11 cellular contexts compared by ENCODE assay signal in genomic region chr9:114448706-114449105, GRCh38. TPM values are rescaled to one million over a fixed set of nuclear protein-coding genes. Genes with fewer than 3 reads are reported as not detected.
DNase-seq lines count a peak whose midpoint lies in the region; ATAC-seq and TF ChIP-seq lines count a peak whose summit lies in the region.
"Had no signal": no experiment of that assay in that cellular context is flagged by ENCODE, and none has a peak within 500 bp of the region (broad histone marks: within the 10 kb centered on the region; RNA-seq: fewer than 3 reads in every experiment).

No MANE protein-coding gene starts in this region.

- H3K9me3 Mint-ChIP-seq in type B pancreatic cell = peaks cover 3% of the 10 kb centered on the region
- H3K9me3 Mint-ChIP-seq in activated CD8-positive, alpha-beta T cell treated with anti-CD3 and anti-CD28 coated beads for 36 hours = no peaks in the 10 kb centered on the region

- H3K27me3 Mint-ChIP-seq in T-helper 17 cell = no peaks in the 10 kb centered on the region
- H3K27me3 Mint-ChIP-seq in type B pancreatic cell = no peaks in the 10 kb centered on the region
- no peaks in the 10 kb centered on the region for H3K27me3 Mint-ChIP-seq in activated CD8-positive, alpha-beta T cell treated with anti-CD3 and anti-CD28 coated beads for 36 hours

- H3K4me1 Mint-ChIP-seq in T-helper 17 cell (peaks cover 23% of the 10 kb centered on the region), type B pancreatic cell (ENCODE audit: unreplicated experiment) (no peaks in the 10 kb centered on the region)
- peaks cover 20% of the 10 kb centered on the region for H3K4me1 Mint-ChIP-seq in activated CD8-positive, alpha-beta T cell treated with anti-CD3 and anti-CD28 coated beads for 36 hours (ENCODE audit: low read depth)

- POLR2A ChIA-PET in activated CD8-positive, alpha-beta T cell treated with anti-CD3 and anti-CD28 coated beads for 36 hours (lab: Charles Lee) = no interaction called here

- ATAC-seq in T-helper 17 cell = no peak
- ATAC-seq in GM21576 (IDR thresholded peaks at IDR 0.05; ENCODE audit: unreplicated experiment) = no peak
- ATAC-seq in activated CD4-positive, CD25-positive, alpha-beta regulatory T cell treated with anti-CD3 and anti-CD28 coated beads, Interleukin-2, amount 50 U/mL, for 24 hours = no peak
- no peak for ATAC-seq in activated CD8-positive, alpha-beta T cell treated with anti-CD3 and anti-CD28 coated beads for 36 hours

- H3K36me3 Mint-ChIP-seq in T-helper 17 cell (ENCODE audit: low read depth) (peaks cover 3% of the 10 kb centered on the region), type B pancreatic cell (no peaks in the 10 kb centered on the region)
- H3K36me3 Mint-ChIP-seq in activated CD8-positive, alpha-beta T cell treated with anti-CD3 and anti-CD28 coated beads for 36 hours (ENCODE audit: low read depth) = peaks cover 4% of the 10 kb centered on the region

- H3K9me3 ChIP-seq in T-helper 17 cell (ENCODE audit: control insufficient read depth, low read length, poor library complexity, severe bottlenecking) = no peaks in the 10 kb centered on the region

- CTCF ChIA-PET in activated CD8-positive, alpha-beta T cell treated with anti-CD3 and anti-CD28 coated beads for 36 hours (lab: Charles Lee) = interaction anchor here (1.0 kb wide), 1 partner anchor 205 kb away, joined by 3 read pairs; no protein-coding TSS in a partner anchor

- peak; percentile 67 for DNase-seq in AG10803 (ENCODE audit: low read depth)
- peak; percentile 22 for DNase-seq in HCEC 1CT
- no peak for DNase-seq in T-helper 17 cell
- peak; percentile 6 to 14 for DNase-seq in foreskin fibroblast
- DNase-seq in type B pancreatic cell (ENCODE audit: extremely low spot score, unreplicated experiment) = no peak
- DNase-seq in activated CD8-positive, alpha-beta T cell treated with anti-CD3 and anti-CD28 coated beads for 36 hours = no peak
- DNase-seq: activated CD4-positive, alpha-beta memory T cell treated with anti-CD3 and anti-CD28 coated beads, Interleukin-2, amount 10 ng/mL, durations not matched to agents 7 days and 5 days; cerebellar nuclear complex had no signal

- H3K4me3 Mint-ChIP-seq in T-helper 17 cell (no peak overlapping the region), type B pancreatic cell (no peak overlapping the region)
- no peak overlapping the region for H3K4me3 Mint-ChIP-seq in activated CD8-positive, alpha-beta T cell treated with anti-CD3 and anti-CD28 coated beads for 36 hours
- H3K4me3 Mint-ChIP-seq: activated CD4-positive, alpha-beta memory T cell treated with anti-CD3 and anti-CD28 coated beads, Interleukin-2, amount 10 ng/mL, durations not matched to agents 7 days and 5 days; T-helper 2 cell treated with Interferon-gamma antibody and Interleukin-4, amounts not matched to agents 5 μg/mL and 100 μg/mL, for 36 hours had no signal

- H3K4me3 ChIP-seq in AG10803 (ENCODE audit: low read length) (no peak overlapping the region), foreskin fibroblast (ENCODE audit: low read depth in 1 of 2, low read length in 2 of 2) (no peak overlapping the region)

- H3K27ac Mint-ChIP-seq in T-helper 17 cell (peak overlapping the region; percentile 67), type B pancreatic cell (no peak overlapping the region)
- no peak overlapping the region for H3K27ac Mint-ChIP-seq in activated CD8-positive, alpha-beta T cell treated with anti-CD3 and anti-CD28 coated beads for 36 hours
- H3K27ac Mint-ChIP-seq: activated CD4-positive, alpha-beta memory T cell treated with anti-CD3 and anti-CD28 coated beads, Interleukin-2, amount 10 ng/mL, durations not matched to agents 7 days and 5 days; T-helper 2 cell treated with Interferon-gamma antibody and Interleukin-4, amounts not matched to agents 5 μg/mL and 100 μg/mL, for 36 hours had no signal

- no peak for TF ChIP-seq CTCF in AG10803 (conservative IDR thresholded peaks at IDR 0.05; ENCODE audit: low read length)
- TF ChIP-seq CTCF in foreskin fibroblast (IDR thresholded peaks at IDR 0.05; ENCODE audit: low read depth, low read length) = no peak
- TF ChIP-seq CTCF in type B pancreatic cell (conservative IDR thresholded peaks at IDR 0.05) = no peak
- TF ChIP-seq CTCF in activated CD8-positive, alpha-beta T cell treated with anti-CD3 and anti-CD28 coated beads for 36 hours (IDR thresholded peaks at IDR 0.05) = no peak

- intact Hi-C loops in activated CD8-positive, alpha-beta T cell treated with anti-CD3 and anti-CD28 coated beads for 36 hours (cut with micrococcal nuclease) = no loop called here

RNA-seq across cellular contexts. Expression of gene WHRN, which starts 56.6 kb away (rescaled TPM):
- total RNA-seq in T-helper 17 cell (10 to 100 TPM; 18.2 to 32.6 TPM), type B pancreatic cell (ENCODE audit: low replicate concordance) (12.2 and 13.3 TPM in 2 replicates)
- 10 to 100 TPM; 12.6 to 14.9 TPM for total RNA-seq in activated CD8-positive, alpha-beta T cell treated with anti-CD3 and anti-CD28 coated beads for 36 hours

Comparison
In these comparisons a context has a peak if more than half of its experiments do, and no peak if none do; other contexts are left out.
1. DNase-seq: peak in AG10803 (single experiment), HCEC 1CT (single experiment) and foreskin fibroblast (2 of 2); none in T-helper 17 cell (0 of 3), type B pancreatic cell (single experiment) and activated CD8-positive, alpha-beta T cell treated with anti-CD3 and anti-CD28 coated beads for 36 hours (single experiment).